Comparison of ENCODE assay signal across 28 cellular contexts in genomic region chr13:36242761-36243160, GRCh38. TPM values are rescaled to one million over a fixed set of nuclear protein-coding genes. Genes with fewer than 3 reads are reported as not detected.
"Had no signal": no experiment of that assay in that cellular context is flagged by ENCODE, and none has a peak within 500 bp of the region (broad histone marks: within the 10 kb centered on the region; RNA-seq: fewer than 3 reads in every experiment).

No MANE protein-coding gene starts in this region.

- H3K4me1 ChIP-seq: foreskin keratinocyte, gastroesophageal sphincter, heart left ventricle, left lung, neural progenitor cell, psoas muscle, sigmoid colon, spleen, testis, tibial artery had no signal

- H3K27ac ChIP-seq: foreskin keratinocyte, gastroesophageal sphincter, heart left ventricle, hepatocyte, left lung, neural progenitor cell, psoas muscle, sigmoid colon, skin epidermis, spleen, testis, tibial artery had no signal

- H3K36me3 ChIP-seq: heart left ventricle, left lung, neural progenitor cell, spleen, tibial artery had no signal

- DNase-seq: cortex of kidney; effector memory CD8-positive, alpha-beta T cell; heart left ventricle; kidney; left cardiac atrium; left lung; mesendoderm; midbrain; naive thymus-derived CD4-positive, alpha-beta T cell; nucleus accumbens; posterior cingulate gyrus; psoas muscle; right cardiac atrium; sigmoid colon; spleen; stimulated activated CD4-positive, alpha-beta T cell treated with anti-CD3 and anti-CD28 coated beads, Interleukin-4, amount 100 ng/mL, for 4 hours; stimulated activated naive CD8-positive, alpha-beta T cell treated with anti-CD3 and anti-CD28 coated beads, Interleukin-15, Interleukin-2, amounts not matched to agents 100 U/mL and 50 U/mL, for 24 hours; substantia nigra; testis; tibial artery had no signal

- H3K4me3 ChIP-seq: gastroesophageal sphincter, heart left ventricle, hepatocyte, left lung, neural progenitor cell, psoas muscle, sigmoid colon, skin epidermis, spleen, testis, tibial artery had no signal

- H3K27me3 ChIP-seq: foreskin keratinocyte, gastroesophageal sphincter, heart left ventricle, hepatocyte, left lung, neural progenitor cell, sigmoid colon, spleen, testis, tibial artery had no signal

- H3K79me2 ChIP-seq: hepatocyte had no signal

- H2AFZ ChIP-seq: hepatocyte, neural progenitor cell had no signal

- H3K4me2 ChIP-seq: hepatocyte, neural progenitor cell had no signal

- H3K9ac ChIP-seq: neural progenitor cell had no signal

- H3K9me3 ChIP-seq: left lung, psoas muscle, testis had no signal

RNA-seq across cellular contexts. Expression of gene SOHLH2, which starts 28.4 kb away (rescaled TPM):
- total RNA-seq: dermis microvascular lymphatic vessel endothelial cell; foreskin keratinocyte; lower leg skin; naive thymus-derived CD4-positive, alpha-beta T cell; osteocyte; spleen had no signal
- polyA plus RNA-seq: foreskin keratinocyte; hepatocyte; naive thymus-derived CD4-positive, alpha-beta T cell had no signal

RNA-seq across cellular contexts. Expression of gene CCDC169, which starts 54.9 kb away (rescaled TPM):
- polyA plus RNA-seq: naive thymus-derived CD4-positive, alpha-beta T cell had no signal
